ENCODE assay signal across 8 cellular contexts in genomic region chr10:118341678-118342637, GRCh38. TPM values are rescaled to one million over a fixed set of nuclear protein-coding genes. Genes with fewer than 3 reads are reported as not detected.
DNase-seq lines count a peak whose midpoint lies in the region; TF ChIP-seq lines count a peak whose summit lies in the region.

Gene FAM204A (minus strand): TSS chr10:118342324. CDS start chr10:118336415, 5,909 bp downstream.

- peak within 1 kb of the TSS; percentile 93 for H3K4me3 Mint-ChIP-seq in HFFc6
- peak within 1 kb of the TSS; percentile 85 for H3K4me3 Mint-ChIP-seq in activated naive CD4-positive, alpha-beta T cell treated with anti-CD3 and anti-CD28 coated beads, Interleukin-2, amount 10 ng/mL, durations not matched to agents 7 days and 5 days

- TF ChIP-seq POLR2A in NB4 (IDR thresholded peaks at IDR 0.05; ENCODE audit: extremely low read depth, insufficient read length) = peak; percentile 66

- no peaks in the 10 kb centered on the region for H3K36me3 ChIP-seq in SK-N-MC (ENCODE audit: insufficient read depth, low read length)

- H3K9ac ChIP-seq in SK-N-MC (ENCODE audit: insufficient read length) = peak within 1 kb of the TSS; percentile 65

- H3K27ac ChIP-seq in SK-N-MC = no peak within 1 kb of the TSS

- TF ChIP-seq CTCF in HFFc6 (IDR thresholded peaks at IDR 0.05) (no peak), NB4 (IDR thresholded peaks at IDR 0.05; ENCODE audit: low read depth, low read length) (no peak)

- CTCF ChIA-PET in activated naive CD4-positive, alpha-beta T cell treated with anti-CD3 and anti-CD28 coated beads, Interleukin-2, amount 10 ng/mL, durations not matched to agents 7 days and 5 days (lab: Charles Lee) = interaction anchor here (1.0 kb wide), 1 partner anchor 16 kb away, joined by 4 read pairs; no protein-coding TSS in a partner anchor

- no peaks in the 10 kb centered on the region for H3K9me3 Mint-ChIP-seq in HFFc6
- H3K9me3 Mint-ChIP-seq in activated naive CD4-positive, alpha-beta T cell treated with anti-CD3 and anti-CD28 coated beads, Interleukin-2, amount 10 ng/mL, durations not matched to agents 7 days and 5 days = no peaks in the 10 kb centered on the region

- no peaks in the 10 kb centered on the region for H3K9me3 ChIP-seq in SK-N-MC (ENCODE audit: low read depth, low read length)

- H3K27me3 Mint-ChIP-seq in HFFc6 (ENCODE audit: insufficient read depth) = no peaks in the 10 kb centered on the region; the same call in 1 of the 2 replicates
- H3K27me3 Mint-ChIP-seq in activated naive CD4-positive, alpha-beta T cell treated with anti-CD3 and anti-CD28 coated beads, Interleukin-2, amount 10 ng/mL, durations not matched to agents 7 days and 5 days = peaks cover 3% of the 10 kb centered on the region

- DNase-seq in GM04503 (ENCODE audit: low read depth) = peak; percentile 61
- peak; percentile 87 for DNase-seq in HFFc6
- DNase-seq in NB4 (ENCODE audit: low read depth) = peak; percentile 96
- DNase-seq in SK-N-MC (ENCODE audit: low read depth, low spot score) = peak; percentile 52
- DNase-seq in activated naive CD4-positive, alpha-beta T cell treated with anti-CD3 and anti-CD28 coated beads, Interleukin-2, amount 10 ng/mL, durations not matched to agents 7 days and 5 days = peak; percentile 97
- DNase-seq in germinal center (ENCODE audit: low spot score) = peak; percentile 99
- DNase-seq in non-pigmented ciliary epithelial cell (ENCODE audit: low read depth) = peak; percentile 69
- DNase-seq in superior temporal gyrus (ENCODE audit: extremely low spot score) = peak; percentile 95

- H3K4me1 Mint-ChIP-seq in HFFc6 (ENCODE audit: low read depth) = peaks cover 36% of the 10 kb centered on the region
- H3K4me1 Mint-ChIP-seq in activated naive CD4-positive, alpha-beta T cell treated with anti-CD3 and anti-CD28 coated beads, Interleukin-2, amount 10 ng/mL, durations not matched to agents 7 days and 5 days = peaks cover 33% of the 10 kb centered on the region

- H3K36me3 Mint-ChIP-seq in HFFc6 (ENCODE audit: low read depth) = no peaks in the 10 kb centered on the region
- H3K36me3 Mint-ChIP-seq in activated naive CD4-positive, alpha-beta T cell treated with anti-CD3 and anti-CD28 coated beads, Interleukin-2, amount 10 ng/mL, durations not matched to agents 7 days and 5 days = peaks cover 14% of the 10 kb centered on the region

- peak within 1 kb of the TSS; percentile 90 for H3K4me3 ChIP-seq in NB4 (ENCODE audit: low read depth, low read length)
- peak within 1 kb of the TSS; percentile 81 for H3K4me3 ChIP-seq in SK-N-MC

- peak within 1 kb of the TSS; percentile 94 for H3K27ac Mint-ChIP-seq in HFFc6
- peak within 1 kb of the TSS; percentile 87 for H3K27ac Mint-ChIP-seq in activated naive CD4-positive, alpha-beta T cell treated with anti-CD3 and anti-CD28 coated beads, Interleukin-2, amount 10 ng/mL, durations not matched to agents 7 days and 5 days

RNA-seq across cellular contexts. Expression of gene FAM204A, which starts in this region (rescaled TPM):
- 10 to 100 TPM; 50.8 to 69.4 (median 60.6) TPM for total RNA-seq in HFFc6 (2021; fragmentation: NEBNext Ultra II Directional; extraction: Animal tissue kit (Norgen Biotek cat#: 25700))
